In the genomic region with DNA sequence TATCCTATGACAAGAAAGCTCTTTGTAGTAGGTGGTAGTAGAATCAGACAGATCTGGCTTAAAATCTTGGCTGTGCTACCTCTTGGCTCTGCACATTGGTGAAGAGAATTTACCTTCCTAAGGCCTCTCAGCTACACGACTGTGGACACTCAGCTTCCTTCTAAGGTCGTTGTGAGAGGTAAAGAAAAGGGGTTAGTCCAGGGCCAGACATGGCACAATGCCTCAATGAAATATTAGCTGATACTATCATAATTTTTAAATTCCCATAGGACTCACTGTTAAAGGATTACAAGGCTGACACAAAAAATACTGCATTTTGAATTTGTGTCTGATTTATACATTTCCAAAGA, we compare ENCODE assay signal across 16 cellular contexts.
DNase-seq lines count a peak whose midpoint lies in the region; ATAC-seq and TF ChIP-seq lines count a peak whose summit lies in the region.
"Had no signal": no experiment of that assay in that cellular context is flagged by ENCODE, and none has a peak within 500 bp of the region (broad histone marks: within the 10 kb centered on the region; RNA-seq: fewer than 3 reads in every experiment).

No MANE protein-coding gene starts in this region.

- no peaks in the 10 kb centered on the region for H4K20me1 ChIP-seq in hepatocyte (ENCODE audit: insufficient read depth, poor library complexity, severe bottlenecking)

- H3K27me3 Mint-ChIP-seq in nephron progenitor cell (ENCODE audit: low read depth, poor library complexity) = no peaks in the 10 kb centered on the region
- H3K27me3 Mint-ChIP-seq: activated CD8-positive, alpha-beta T cell treated with anti-CD3 and anti-CD28 coated beads for 36 hours; activated naive CD8-positive, alpha-beta T cell; B cell; stimulated activated naive CD8-positive, alpha-beta T cell treated with anti-CD3 and anti-CD28 coated beads, Interleukin-15, amount 100 ng/mL, for 72 hours had no signal

- no peak overlapping the region for H3K27ac Mint-ChIP-seq in nephron progenitor cell
- H3K27ac Mint-ChIP-seq: activated CD8-positive, alpha-beta T cell treated with anti-CD3 and anti-CD28 coated beads for 36 hours; activated naive CD8-positive, alpha-beta T cell; B cell; effector memory CD8-positive, alpha-beta T cell; stimulated activated naive CD8-positive, alpha-beta T cell treated with anti-CD3 and anti-CD28 coated beads, Interleukin-15, amount 100 ng/mL, for 72 hours; T-helper 1 cell treated with Interleukin-12 subunit alpha and Interleukin-12 subunit beta and Interleukin-4 antibody, amounts not matched to agents 30 μg/mL and 1 μg/mL, for 36 hours had no signal

- H3K4me3 ChIP-seq in adipocyte (ENCODE audit: low read length) (peak overlapping the region; percentile 49), hepatocyte (no peak overlapping the region), gastrocnemius medialis (no peak overlapping the region), spleen (no peak overlapping the region)

- H3K36me3 Mint-ChIP-seq in nephron progenitor cell (ENCODE audit: low read depth) = peaks cover 12% of the 10 kb centered on the region

- H3K36me3 ChIP-seq in adipocyte (ENCODE audit: control insufficient read depth, insufficient read depth, low read length, severe bottlenecking) (no peaks in the 10 kb centered on the region), hepatocyte (replicated peaks; ENCODE audit: insufficient read depth, low read depth) (no peaks in the 10 kb centered on the region), gastrocnemius medialis (no peaks in the 10 kb centered on the region), spleen (no peaks in the 10 kb centered on the region)

- H3K79me2 ChIP-seq in hepatocyte = peaks cover 86% of the 10 kb centered on the region

- no peak overlapping the region for H2AFZ ChIP-seq in hepatocyte

- TF ChIP-seq CTCF in C4-2B (conservative IDR thresholded peaks at IDR 0.05) = no peak
- no peak for TF ChIP-seq CTCF in hepatocyte (IDR thresholded peaks at IDR 0.05; ENCODE audit: poor library complexity)
- TF ChIP-seq CTCF in gastrocnemius medialis (IDR thresholded peaks at IDR 0.05 in 4 of 5, conservative IDR thresholded peaks at IDR 0.05 in 1 of 5) = no peak
- TF ChIP-seq CTCF in nephron progenitor cell (IDR thresholded peaks at IDR 0.05) = no peak
- no peak for TF ChIP-seq CTCF in spleen (IDR thresholded peaks at IDR 0.05 in 8 of 11, conservative IDR thresholded peaks at IDR 0.05 in 3 of 11)

- no peaks in the 10 kb centered on the region for H3K9me2 ChIP-seq in hepatocyte (replicated peaks; ENCODE audit: insufficient read depth)

- no peak overlapping the region for H3K4me3 Mint-ChIP-seq in nephron progenitor cell
- H3K4me3 Mint-ChIP-seq: activated CD8-positive, alpha-beta T cell treated with anti-CD3 and anti-CD28 coated beads for 36 hours; activated naive CD8-positive, alpha-beta T cell; B cell; effector memory CD8-positive, alpha-beta T cell; stimulated activated naive CD8-positive, alpha-beta T cell treated with anti-CD3 and anti-CD28 coated beads, Interleukin-15, amount 100 ng/mL, for 72 hours; T-helper 1 cell treated with Interleukin-12 subunit alpha and Interleukin-12 subunit beta and Interleukin-4 antibody, amounts not matched to agents 30 μg/mL and 1 μg/mL, for 36 hours had no signal

- H3K27ac ChIP-seq in C4-2B (peak overlapping the region; percentile 64), hepatocyte (peak overlapping the region; percentile 93), gastrocnemius medialis (peak overlapping the region; percentile 63 to 73 (median 72)), spleen (peak overlapping the region in 3 of 8 donors; percentile 14 to 29 (median 28))

- H3K4me2 ChIP-seq in hepatocyte = peak overlapping the region; percentile 58

- intact Hi-C loops in gastrocnemius medialis (cut with DNase I; ENCODE audit: low total_unique reads) = loop anchor here (5.0 kb wide), 1 partner anchor 81 kb away; the partner anchor contains the start of gene IGF1R
- intact Hi-C loops in spleen (cut with DNase I; ENCODE audit: low total_unique reads) = no loop called here

- peaks cover 48% of the 10 kb centered on the region for H3K4me1 ChIP-seq in adipocyte (ENCODE audit: control insufficient read depth, insufficient read depth, low read length)
- H3K4me1 ChIP-seq in hepatocyte (ENCODE audit: insufficient read depth) = peaks cover 49% of the 10 kb centered on the region
- peaks cover 41 to 53% of the 10 kb centered on the region in 2 donors for H3K4me1 ChIP-seq in gastrocnemius medialis
- peaks cover 0 to 56% (median 19%) of the 10 kb centered on the region in 6 donors for H3K4me1 ChIP-seq in spleen

- no peaks in the 10 kb centered on the region for H3K9me3 Mint-ChIP-seq in nephron progenitor cell
- H3K9me3 Mint-ChIP-seq: activated CD8-positive, alpha-beta T cell treated with anti-CD3 and anti-CD28 coated beads for 36 hours; effector memory CD8-positive, alpha-beta T cell; stimulated activated naive CD8-positive, alpha-beta T cell treated with anti-CD3 and anti-CD28 coated beads, Interleukin-15, amount 100 ng/mL, for 72 hours; T-helper 1 cell treated with Interleukin-12 subunit alpha and Interleukin-12 subunit beta and Interleukin-4 antibody, amounts not matched to agents 30 μg/mL and 1 μg/mL, for 36 hours had no signal

- DNase-seq in adipocyte (ENCODE audit: low read depth) = peak; percentile 26
- no peak for DNase-seq in hepatocyte (ENCODE audit: low spot score)
- DNase-seq in gastrocnemius medialis = no peak
- DNase-seq in nephron progenitor cell = no peak
- DNase-seq in effector CD8-positive, alpha-beta T cell (lab: John Stamatoyannopoulos, UW) = no peak
- DNase-seq in spleen = no peak
- DNase-seq: activated CD8-positive, alpha-beta T cell treated with anti-CD3 and anti-CD28 coated beads for 36 hours; effector memory CD8-positive, alpha-beta T cell; NCI-H187; NK-92 treated with Interleukin-12 subunit alpha and Interleukin-12 subunit beta, amount 100 ng/mL, for 24 hours; stimulated activated naive CD8-positive, alpha-beta T cell treated with anti-CD3 and anti-CD28 coated beads, Interleukin-15, amount 100 ng/mL, for 72 hours had no signal

- 28% methylated on average over 2 of the region's 2 CpGs for WGBS in hepatocyte (ENCODE audit: low lambda C conversion rate, missing lambda C conversion rate)
- WGBS in spleen, 5 donors = 39 to 76% (median 53%) methylated on average over 2 of the region's 2 CpGs

- H3K27me3 ChIP-seq in adipocyte (replicated peaks; ENCODE audit: control insufficient read depth, insufficient read depth, low read length) (no peaks in the 10 kb centered on the region), hepatocyte (no peaks in the 10 kb centered on the region), gastrocnemius medialis (no peaks in the 10 kb centered on the region), spleen (replicated peaks in 1 of 7) (no peaks in the 10 kb centered on the region)

- in situ Hi-C loops in gastrocnemius medialis (cut with MboI; ENCODE audit: low sequenced_read_pairs in 4 of 4) = no loop called here

- ATAC-seq in gastrocnemius medialis = no peak
- no peak for ATAC-seq in GM19035 (IDR thresholded peaks at IDR 0.05; ENCODE audit: unreplicated experiment)
- ATAC-seq: activated CD8-positive, alpha-beta T cell treated with anti-CD3 and anti-CD28 coated beads for 36 hours; effector memory CD8-positive, alpha-beta T cell; stimulated activated naive CD8-positive, alpha-beta T cell treated with anti-CD3 and anti-CD28 coated beads, Interleukin-15, amount 100 ng/mL, for 72 hours had no signal

- TF ChIP-seq POLR2A in gastrocnemius medialis (IDR thresholded peaks at IDR 0.05) (no peak), spleen (IDR thresholded peaks at IDR 0.05) (no peak)

- H3K4me1 Mint-ChIP-seq in nephron progenitor cell = peaks cover 44% of the 10 kb centered on the region

- peak overlapping the region; percentile 81 for H3K9ac ChIP-seq in adipocyte (ENCODE audit: low read length)

- H3K9me3 ChIP-seq in adipocyte (ENCODE audit: control insufficient read depth, low read length) (no peaks in the 10 kb centered on the region), hepatocyte (ENCODE audit: low read depth) (no peaks in the 10 kb centered on the region), gastrocnemius medialis (no peaks in the 10 kb centered on the region), spleen (no peaks in the 10 kb centered on the region)
